Comparison of ENCODE assay signal across 25 cellular contexts in the genomic region with DNA sequence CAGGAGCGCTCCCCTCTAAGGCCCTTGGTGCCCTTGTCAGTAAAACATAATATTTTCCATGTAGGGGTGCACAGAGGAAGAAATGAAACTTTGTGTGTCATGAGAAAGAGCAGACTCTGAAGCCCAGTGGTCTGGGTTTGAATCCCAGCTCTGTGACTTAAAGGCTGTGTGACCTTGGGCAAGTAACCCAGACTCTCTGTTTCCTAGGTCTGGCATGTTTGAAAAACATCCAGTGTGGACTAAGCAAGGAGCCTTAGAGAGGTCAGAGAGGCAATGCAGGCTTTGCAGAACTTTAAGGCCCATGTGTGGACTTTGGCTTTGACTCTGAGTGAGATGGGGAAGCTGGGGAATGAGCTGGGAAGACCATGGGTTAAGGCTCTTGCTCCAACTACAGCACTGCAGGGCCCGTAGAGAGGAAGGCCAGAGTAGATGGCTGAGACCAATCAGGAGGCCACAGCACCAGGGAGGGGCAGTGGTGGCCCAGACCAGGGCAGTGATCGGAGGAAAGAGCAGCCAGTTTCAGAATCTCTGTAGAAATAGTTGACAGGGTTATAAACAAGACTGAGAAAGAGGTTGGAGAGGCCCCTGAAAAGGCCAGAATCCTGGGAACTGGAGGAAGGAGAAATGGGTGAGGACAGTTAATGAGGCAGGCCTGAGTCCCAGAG. TPM values are rescaled to one million over a fixed set of nuclear protein-coding genes. Genes with fewer than 3 reads are reported as not detected.
DNase-seq lines count a peak whose midpoint lies in the region; ATAC-seq and TF ChIP-seq lines count a peak whose summit lies in the region.
"Had no signal": no experiment of that assay in that cellular context is flagged by ENCODE, and none has a peak within 500 bp of the region (broad histone marks: within the 10 kb centered on the region; RNA-seq: fewer than 3 reads in every experiment).

No MANE protein-coding gene starts in this region.

- H3K4me3 ChIP-seq in RWPE2 (ENCODE audit: severe bottlenecking) (no peak overlapping the region), sigmoid colon (no peak overlapping the region), neuronal stem cell (ENCODE audit: low read length in 2 of 2) (no peak overlapping the region)
- H3K4me3 ChIP-seq: neural progenitor cell, prostate gland, uterus had no signal

- H3K23ac ChIP-seq in neuronal stem cell (ENCODE audit: low read depth, low read length, poor library complexity) = no peak overlapping the region

- CTCF ChIA-PET in activated CD8-positive, alpha-beta T cell treated with anti-CD3 and anti-CD28 coated beads, Interleukin-2, amount 10 ng/mL, durations not matched to agents 7 days and 5 days (lab: Charles Lee) = no interaction called here
- CTCF ChIA-PET in activated CD8-positive, alpha-beta T cell treated with anti-CD3 and anti-CD28 coated beads for 36 hours (lab: Charles Lee) = interaction anchor here (1.1 to 1.3 kb wide), 3 partner anchors 24 to 53 kb away, joined by 3 to 4 read pairs (median 3); no protein-coding TSS in a partner anchor

- no peak overlapping the region for H2BK15ac ChIP-seq in neuronal stem cell (ENCODE audit: low read length)

- H2BK5ac ChIP-seq in neuronal stem cell (ENCODE audit: low read length) = no peak overlapping the region

- no peaks in the 10 kb centered on the region for H3K27me3 ChIP-seq in RWPE2 (ENCODE audit: insufficient read depth, poor library complexity, severe bottlenecking)
- no peaks in the 10 kb centered on the region for H3K27me3 ChIP-seq in sigmoid colon
- no peaks in the 10 kb centered on the region for H3K27me3 ChIP-seq in neuronal stem cell (ENCODE audit: control insufficient read depth in 3 of 3, insufficient read depth in 3 of 3, low read depth in 1 of 3, low read length in 3 of 3)
- H3K27me3 ChIP-seq: neural progenitor cell, uterus had no signal

- ATAC-seq in activated CD8-positive, alpha-beta T cell treated with anti-CD3 and anti-CD28 coated beads, Interleukin-2, amount 10 ng/mL, durations not matched to agents 7 days and 5 days = no peak
- ATAC-seq in activated CD8-positive, alpha-beta T cell treated with anti-CD3 and anti-CD28 coated beads for 36 hours = no peak
- no peak for ATAC-seq in RWPE2 (ENCODE audit: low read depth)
- no peak for ATAC-seq in HG02623 (IDR thresholded peaks at IDR 0.05; ENCODE audit: unreplicated experiment)
- ATAC-seq: left colon, SK-N-SH treated with all-trans-retinoic acid at 6 μM for 48 hours had no signal

- no peak overlapping the region for H4K8ac ChIP-seq in neuronal stem cell (ENCODE audit: low read depth, low read length)

- no peak overlapping the region for H3K18ac ChIP-seq in neuronal stem cell (ENCODE audit: low read length)

- no peaks in the 10 kb centered on the region for H3K9me3 ChIP-seq in RWPE2 (ENCODE audit: severe bottlenecking)
- no peaks in the 10 kb centered on the region for H3K9me3 ChIP-seq in sigmoid colon
- H3K9me3 ChIP-seq in neuronal stem cell (replicated peaks in 1 of 2; ENCODE audit: control insufficient read depth in 2 of 2, insufficient read depth in 1 of 2, low read depth in 1 of 2, low read length in 2 of 2) = no peaks in the 10 kb centered on the region
- H3K9me3 ChIP-seq: prostate gland, uterus had no signal

- no peak for TF ChIP-seq EP300 in sigmoid colon (IDR thresholded peaks at IDR 0.05)

- no peak overlapping the region for H3K27ac ChIP-seq in RWPE2 (ENCODE audit: poor library complexity, severe bottlenecking)
- H3K27ac ChIP-seq in sigmoid colon = peak overlapping the region in 3 of 4 donors; percentile 20 to 69 (median 39)
- H3K27ac ChIP-seq in neuronal stem cell (replicated peaks; ENCODE audit: low read length) = no peak overlapping the region
- H3K27ac ChIP-seq: neural progenitor cell, prostate gland, uterus had no signal

- peak overlapping the region; percentile 47 for H3K27ac Mint-ChIP-seq in activated CD8-positive, alpha-beta T cell treated with anti-CD3 and anti-CD28 coated beads, Interleukin-2, amount 10 ng/mL, durations not matched to agents 7 days and 5 days
- H3K27ac Mint-ChIP-seq in activated CD8-positive, alpha-beta T cell treated with anti-CD3 and anti-CD28 coated beads for 36 hours = no peak overlapping the region
- H3K27ac Mint-ChIP-seq in endothelial cell (ENCODE audit: unreplicated experiment) = peak overlapping the region; percentile 20
- H3K27ac Mint-ChIP-seq: B cell, neural progenitor cell had no signal

- H4K91ac ChIP-seq in neuronal stem cell (ENCODE audit: low read depth, low read length, poor library complexity) = no peak overlapping the region

- no peaks in the 10 kb centered on the region for H3K4me1 Mint-ChIP-seq in activated CD8-positive, alpha-beta T cell treated with anti-CD3 and anti-CD28 coated beads, Interleukin-2, amount 10 ng/mL, durations not matched to agents 7 days and 5 days (ENCODE audit: low read depth)
- H3K4me1 Mint-ChIP-seq in activated CD8-positive, alpha-beta T cell treated with anti-CD3 and anti-CD28 coated beads for 36 hours (ENCODE audit: low read depth) = peaks cover 6% of the 10 kb centered on the region
- H3K4me1 Mint-ChIP-seq in endothelial cell (ENCODE audit: unreplicated experiment) = no peaks in the 10 kb centered on the region

- no peak overlapping the region for H3K4me3 Mint-ChIP-seq in activated CD8-positive, alpha-beta T cell treated with anti-CD3 and anti-CD28 coated beads, Interleukin-2, amount 10 ng/mL, durations not matched to agents 7 days and 5 days
- no peak overlapping the region for H3K4me3 Mint-ChIP-seq in activated CD8-positive, alpha-beta T cell treated with anti-CD3 and anti-CD28 coated beads for 36 hours
- H3K4me3 Mint-ChIP-seq in endothelial cell (ENCODE audit: unreplicated experiment) = no peak overlapping the region
- H3K4me3 Mint-ChIP-seq: B cell, neural progenitor cell had no signal

- no peak overlapping the region for H2AK5ac ChIP-seq in neuronal stem cell (ENCODE audit: low read depth, low read length)

- H3K4me1 ChIP-seq in RWPE2 (ENCODE audit: insufficient read depth, poor library complexity, severe bottlenecking) (no peaks in the 10 kb centered on the region), sigmoid colon (peaks cover 0 to 10% (median 8%) of the 10 kb centered on the region in 4 donors), neuronal stem cell (ENCODE audit: control insufficient read depth in 2 of 2, insufficient read depth in 1 of 2, low read depth in 1 of 2, low read length in 2 of 2) (no peaks in the 10 kb centered on the region)
- H3K4me1 ChIP-seq: neural progenitor cell, prostate gland, uterus had no signal

- H3K4me2 ChIP-seq in neuronal stem cell (ENCODE audit: insufficient read depth, low read length, poor library complexity, severe bottlenecking) = no peak overlapping the region
- H3K4me2 ChIP-seq: neural progenitor cell had no signal

- no peak overlapping the region for H2BK12ac ChIP-seq in neuronal stem cell (ENCODE audit: low read length)

- TF ChIP-seq POLR2A in sigmoid colon (IDR thresholded peaks at IDR 0.05) = no peak

- 81 to 83% methylated on average over 3 of the region's 3 CpGs for WGBS in sigmoid colon, 2 donors
- no CpG with 5 or more reads among the region's 3 CpGs for WGBS in neuronal stem cell (ENCODE audit: extremely low coverage in 2 of 2, insufficient read length in 2 of 2, insufficient replicate concordance in 1 of 2), 2 donors

- no peak overlapping the region for H2BK120ac ChIP-seq in neuronal stem cell (ENCODE audit: low read depth, low read length)

- intact Hi-C loops in activated CD8-positive, alpha-beta T cell treated with anti-CD3 and anti-CD28 coated beads for 36 hours (cut with micrococcal nuclease) = no loop called here
- intact Hi-C loops in sigmoid colon (cut with DNase I) = no loop called here

- no peak overlapping the region for H2AFZ ChIP-seq in neuronal stem cell (ENCODE audit: low read length)
- H2AFZ ChIP-seq: neural progenitor cell had no signal

- no peaks in the 10 kb centered on the region for H3K9me3 Mint-ChIP-seq in activated CD8-positive, alpha-beta T cell treated with anti-CD3 and anti-CD28 coated beads, Interleukin-2, amount 10 ng/mL, durations not matched to agents 7 days and 5 days (ENCODE audit: insufficient read depth)
- no peaks in the 10 kb centered on the region for H3K9me3 Mint-ChIP-seq in activated CD8-positive, alpha-beta T cell treated with anti-CD3 and anti-CD28 coated beads for 36 hours
- no peaks in the 10 kb centered on the region for H3K9me3 Mint-ChIP-seq in endothelial cell (ENCODE audit: unreplicated experiment)
- H3K9me3 Mint-ChIP-seq: neural progenitor cell had no signal

- peaks cover 55% of the 10 kb centered on the region for H3K36me3 Mint-ChIP-seq in activated CD8-positive, alpha-beta T cell treated with anti-CD3 and anti-CD28 coated beads, Interleukin-2, amount 10 ng/mL, durations not matched to agents 7 days and 5 days (ENCODE audit: low read depth)
- peaks cover 7% of the 10 kb centered on the region for H3K36me3 Mint-ChIP-seq in activated CD8-positive, alpha-beta T cell treated with anti-CD3 and anti-CD28 coated beads for 36 hours (ENCODE audit: low read depth)
- H3K36me3 Mint-ChIP-seq in endothelial cell (ENCODE audit: low read depth, unreplicated experiment) = peaks cover 39% of the 10 kb centered on the region
- H3K36me3 Mint-ChIP-seq: neural progenitor cell had no signal

- H3K27me3 Mint-ChIP-seq in activated CD8-positive, alpha-beta T cell treated with anti-CD3 and anti-CD28 coated beads, Interleukin-2, amount 10 ng/mL, durations not matched to agents 7 days and 5 days (ENCODE audit: low read depth) = no peaks in the 10 kb centered on the region
- H3K27me3 Mint-ChIP-seq in activated CD8-positive, alpha-beta T cell treated with anti-CD3 and anti-CD28 coated beads for 36 hours = no peaks in the 10 kb centered on the region
- peaks cover 3% of the 10 kb centered on the region for H3K27me3 Mint-ChIP-seq in endothelial cell (ENCODE audit: unreplicated experiment)
- H3K27me3 Mint-ChIP-seq: B cell had no signal

- no peak overlapping the region for H3K4ac ChIP-seq in neuronal stem cell (ENCODE audit: low read length)

- H3K9ac ChIP-seq in neuronal stem cell (ENCODE audit: low read depth, low read length, poor library complexity) = no peak overlapping the region
- H3K9ac ChIP-seq: neural progenitor cell had no signal

- DNase-seq in activated CD8-positive, alpha-beta T cell treated with anti-CD3 and anti-CD28 coated beads, Interleukin-2, amount 10 ng/mL, durations not matched to agents 7 days and 5 days = no peak
- DNase-seq in activated CD8-positive, alpha-beta T cell treated with anti-CD3 and anti-CD28 coated beads for 36 hours = no peak
- DNase-seq in RWPE2 (ENCODE audit: low spot score) = peak; percentile 66
- no peak for DNase-seq in endothelial cell (ENCODE audit: low spot score)
- DNase-seq in sigmoid colon = no peak
- no peak for DNase-seq in SW480 (ENCODE audit: low spot score)
- DNase-seq in neuronal stem cell (ENCODE audit: low spot score) = no peak
- DNase-seq: activated effector memory CD4-positive, alpha-beta T cell treated with Interleukin-2 at 50 U/mL for 16 hours; Calu3; cerebellar nuclear complex; effector CD8-positive, alpha-beta T cell; EL; HCEC 1CT; left colon; midbrain; NCI-H1436; NCI-H526; stimulated activated CD4-positive, alpha-beta T cell treated with anti-CD3 and anti-CD28 coated beads, Interleukin-4, amount 100 ng/mL, for 1 hour; T1000; uterus had no signal

- H3K79me1 ChIP-seq in neuronal stem cell (ENCODE audit: low read depth, low read length) = no peaks in the 10 kb centered on the region

- TF ChIP-seq CTCF in activated CD8-positive, alpha-beta T cell treated with anti-CD3 and anti-CD28 coated beads for 36 hours (IDR thresholded peaks at IDR 0.05) = no peak
- TF ChIP-seq CTCF in RWPE2 (IDR thresholded peaks at IDR 0.05; ENCODE audit: poor library complexity, severe bottlenecking) (no peak), endothelial cell (IDR thresholded peaks at IDR 0.05; ENCODE audit: unreplicated experiment) (no peak), sigmoid colon (IDR thresholded peaks at IDR 0.05) (no peak)

- POLR2A ChIA-PET in activated CD8-positive, alpha-beta T cell treated with anti-CD3 and anti-CD28 coated beads, Interleukin-2, amount 10 ng/mL, durations not matched to agents 7 days and 5 days (lab: Charles Lee) = no interaction called here
- POLR2A ChIA-PET in activated CD8-positive, alpha-beta T cell treated with anti-CD3 and anti-CD28 coated beads for 36 hours (lab: Charles Lee) = interaction anchor here (1.1 to 1.8 kb wide), 2 partner anchors 12 to 16 kb away, joined by 3 to 4 read pairs; no protein-coding TSS in a partner anchor

- no peak overlapping the region for H3K14ac ChIP-seq in neuronal stem cell (ENCODE audit: low read length)

- H3K36me3 ChIP-seq in RWPE2 (ENCODE audit: low read depth) (peaks cover 18% of the 10 kb centered on the region), sigmoid colon (peaks cover 0 to 7% (median 0%) of the 10 kb centered on the region in 4 donors), neuronal stem cell (replicated peaks in 1 of 2; ENCODE audit: control insufficient read depth in 2 of 2, insufficient read depth in 2 of 2, low read length in 2 of 2) (peaks cover 19 to 41% of the 10 kb centered on the region in 2 donors)
- H3K36me3 ChIP-seq: neural progenitor cell, prostate gland, uterus had no signal

RNA-seq across cellular contexts. Expression of a gene that starts 18.2 kb away (rescaled TPM):
- total RNA-seq in activated CD8-positive, alpha-beta T cell treated with anti-CD3 and anti-CD28 coated beads, Interleukin-2, amount 10 ng/mL, durations not matched to agents 7 days and 5 days = 100 to 1,000 TPM; 110 to 112 TPM
- 10 to 100 TPM; 32.8 to 36.7 TPM for total RNA-seq in activated CD8-positive, alpha-beta T cell treated with anti-CD3 and anti-CD28 coated beads for 36 hours
- total RNA-seq in endothelial cell (ENCODE audit: unreplicated experiment) = 137 TPM
- 10 to 100 TPM in 3 of 4 donors, 1 to 10 TPM in 1; 4.3 to 17.1 (median 11.7) TPM for total RNA-seq in sigmoid colon
- 10 to 100 TPM in 1 of 3 donors, 1 to 10 TPM in 2; 2.5 to 13.8 (median 4.8) TPM for polyA plus RNA-seq in sigmoid colon
- polyA plus RNA-seq in neuronal stem cell (2013, experiment 1 of 2) = 25.3 TPM
- polyA plus RNA-seq in neuronal stem cell (2013, experiment 2 of 2) = 24.1 TPM

RNA-seq across cellular contexts. Expression of a gene that starts 50.9 kb away (rescaled TPM):
- 1 to 10 TPM; 2.1 to 2.2 TPM for total RNA-seq in activated CD8-positive, alpha-beta T cell treated with anti-CD3 and anti-CD28 coated beads, Interleukin-2, amount 10 ng/mL, durations not matched to agents 7 days and 5 days
- total RNA-seq in activated CD8-positive, alpha-beta T cell treated with anti-CD3 and anti-CD28 coated beads for 36 hours = 1 to 10 TPM; 4.8 TPM
- total RNA-seq in endothelial cell (ENCODE audit: unreplicated experiment) (184 TPM), sigmoid colon (100 to 1,000 TPM; 348 to 511 (median 395) TPM)
- polyA plus RNA-seq in sigmoid colon = 10 to 100 TPM; 43.9 to 78.4 (median 75.7) TPM
- 77.0 TPM for polyA plus RNA-seq in neuronal stem cell (2013, experiment 1 of 2)
- 79.1 TPM for polyA plus RNA-seq in neuronal stem cell (2013, experiment 2 of 2)

Comparison
In these comparisons a context has a peak if more than half of its experiments do, and no peak if none do; other contexts are left out.
1. H3K27ac ChIP-seq: peak in sigmoid colon (3 of 4); none in RWPE2 (single experiment) and neuronal stem cell (single experiment).
2. RNA of a gene that starts 50.9 kb away (total RNA-seq): 348 to 511 TPM in sigmoid colon and 184 TPM in endothelial cell (single experiment); 4.8 TPM in activated CD8-positive, alpha-beta T cell treated with anti-CD3 and anti-CD28 coated beads for 36 hours and 2.1 to 2.2 TPM in activated CD8-positive, alpha-beta T cell treated with anti-CD3 and anti-CD28 coated beads, Interleukin-2, amount 10 ng/mL, durations not matched to agents 7 days and 5 days; every median in the first group is over 10 times any median in the second.